In genomic region chr18:49399003-49399402, GRCh38 we compare ENCODE assay signal across 8 cellular contexts.
DNase-seq lines count a peak whose midpoint lies in the region; ATAC-seq and TF ChIP-seq lines count a peak whose summit lies in the region.

No MANE protein-coding gene starts in this region.

- peaks cover 44% of the 10 kb centered on the region for H3K4me1 Mint-ChIP-seq in activated T-cell treated with anti-CD3 and anti-CD28 coated beads, Interleukin-2, amount 50 U/mL, for 72 hours (ENCODE audit: low read depth)
- H3K4me1 Mint-ChIP-seq in stimulated activated naive CD8-positive, alpha-beta T cell treated with anti-CD3 and anti-CD28 coated beads, Interleukin-15, amount 100 ng/mL, for 72 hours: peaks cover 54% of the 10 kb centered on the region

- H3K9me3 Mint-ChIP-seq in activated T-cell treated with anti-CD3 and anti-CD28 coated beads, Interleukin-2, amount 50 U/mL, for 72 hours: peaks cover 0 to 7% of the 10 kb centered on the region in 2 donors
- peaks cover 0 to 14% of the 10 kb centered on the region in 2 donors for H3K9me3 Mint-ChIP-seq in stimulated activated naive CD8-positive, alpha-beta T cell treated with anti-CD3 and anti-CD28 coated beads, Interleukin-15, amount 100 ng/mL, for 72 hours

- DNase-seq in activated T-cell treated with anti-CD3 and anti-CD28 coated beads, Interleukin-2, amount 50 U/mL, for 72 hours: no peak
- no peak for DNase-seq in activated T-cell treated with anti-CD3 and anti-CD28 coated beads, Interleukin-2, amount 50 U/mL, for 48 hours
- DNase-seq in choroid plexus epithelial cell (ENCODE audit: low read depth) (peak; percentile 39), superior temporal gyrus (ENCODE audit: extremely low spot score) (peak; percentile 27)
- DNase-seq in stimulated activated naive CD8-positive, alpha-beta T cell treated with anti-CD3 and anti-CD28 coated beads, Interleukin-15, amount 100 ng/mL, for 72 hours: no peak
- no peak for DNase-seq in activated CD4-positive, CD25-positive, alpha-beta regulatory T cell (lab: John Stamatoyannopoulos, UW)

- H3K4me3 Mint-ChIP-seq in activated T-cell treated with anti-CD3 and anti-CD28 coated beads, Interleukin-2, amount 50 U/mL, for 72 hours: peak overlapping the region in 1 of 2 donors; percentile 38
- H3K4me3 Mint-ChIP-seq in stimulated activated naive CD8-positive, alpha-beta T cell treated with anti-CD3 and anti-CD28 coated beads, Interleukin-15, amount 100 ng/mL, for 72 hours: no peak overlapping the region

- no peak for TF ChIP-seq CTCF in choroid plexus epithelial cell (conservative IDR thresholded peaks at IDR 0.05; ENCODE audit: low read depth, low read length)

- no peaks in the 10 kb centered on the region for H3K27me3 Mint-ChIP-seq in activated T-cell treated with anti-CD3 and anti-CD28 coated beads, Interleukin-2, amount 50 U/mL, for 72 hours (ENCODE audit: low read depth)
- no peaks in the 10 kb centered on the region for H3K27me3 Mint-ChIP-seq in stimulated activated naive CD8-positive, alpha-beta T cell treated with anti-CD3 and anti-CD28 coated beads, Interleukin-15, amount 100 ng/mL, for 72 hours

- peak in 1 of 2 donors; percentile 42 for ATAC-seq in activated T-cell treated with anti-CD3 and anti-CD28 coated beads, Interleukin-2, amount 50 U/mL, for 72 hours (replicated peaks in 1 of 2)
- ATAC-seq in HG03196 (IDR thresholded peaks at IDR 0.05; ENCODE audit: unreplicated experiment) (peak; percentile 55), HG03280 (IDR thresholded peaks at IDR 0.05; ENCODE audit: unreplicated experiment) (no peak)
- no peak for ATAC-seq in stimulated activated naive CD8-positive, alpha-beta T cell treated with anti-CD3 and anti-CD28 coated beads, Interleukin-15, amount 100 ng/mL, for 72 hours

- peak overlapping the region; percentile 15 for H3K27ac Mint-ChIP-seq in activated T-cell treated with anti-CD3 and anti-CD28 coated beads, Interleukin-2, amount 50 U/mL, for 72 hours
- no peak overlapping the region for H3K27ac Mint-ChIP-seq in stimulated activated naive CD8-positive, alpha-beta T cell treated with anti-CD3 and anti-CD28 coated beads, Interleukin-15, amount 100 ng/mL, for 72 hours

- H3K36me3 Mint-ChIP-seq in activated T-cell treated with anti-CD3 and anti-CD28 coated beads, Interleukin-2, amount 50 U/mL, for 72 hours (ENCODE audit: insufficient read depth in 2 of 2): peaks cover 0 to 18% of the 10 kb centered on the region in 2 donors

- no peak overlapping the region for H3K4me3 ChIP-seq in choroid plexus epithelial cell (ENCODE audit: low read depth, low read length)

Comparison
In these comparisons a context has a peak if more than half of its experiments do, and no peak if none do; other contexts are left out.
1. DNase-seq: peak in choroid plexus epithelial cell (single experiment) and superior temporal gyrus (single experiment); none in activated T-cell treated with anti-CD3 and anti-CD28 coated beads, Interleukin-2, amount 50 U/mL, for 72 hours (0 of 2), activated T-cell treated with anti-CD3 and anti-CD28 coated beads, Interleukin-2, amount 50 U/mL, for 48 hours (0 of 2), stimulated activated naive CD8-positive, alpha-beta T cell treated with anti-CD3 and anti-CD28 coated beads, Interleukin-15, amount 100 ng/mL, for 72 hours (0 of 2) and activated CD4-positive, CD25-positive, alpha-beta regulatory T cell (0 of 4).